In genomic region chr11:10735532-10736465, GRCh38 we compare ENCODE assay signal across 8 cellular contexts. TPM values are rescaled to one million over a fixed set of nuclear protein-coding genes. Genes with fewer than 3 reads are reported as not detected.
DNase-seq lines count a peak whose midpoint lies in the region; ATAC-seq and TF ChIP-seq lines count a peak whose summit lies in the region.

No MANE protein-coding gene starts in this region.

- DNase-seq in AG04450 (ENCODE audit: low read depth, low spot score) (peak; percentile 96), NCI-H2171 treated with DMSO at 0.1 percent for 48 hours (lab: John Stamatoyannopoulos, UW) (peak; percentile 81), WERI-Rb-1 (peak; percentile 97), breast epithelium (ENCODE audit: low spot score in 2 of 2) (peak; percentile 80 to 86), iPS-NIHi11 (ENCODE audit: low spot score) (peak; percentile 96)

- peaks cover 11% of the 10 kb centered on the region for H3K9me3 ChIP-seq in AG04450 (ENCODE audit: control insufficient read depth, insufficient read depth, low read length)
- no peaks in the 10 kb centered on the region for H3K9me3 ChIP-seq in WERI-Rb-1 (ENCODE audit: severe bottlenecking)
- peaks cover 0 to 6% of the 10 kb centered on the region in 2 donors for H3K9me3 ChIP-seq in breast epithelium

- TF ChIP-seq CTCF in AG04450 (IDR thresholded peaks at IDR 0.05; ENCODE audit: low read depth, low read length), result peak; percentile 99
- peak; percentile 90 for TF ChIP-seq CTCF in WERI-Rb-1 (IDR thresholded peaks at IDR 0.05; ENCODE audit: low read depth, low read length)
- peak; percentile 94 to 98 (median 96) for TF ChIP-seq CTCF in breast epithelium (IDR thresholded peaks at IDR 0.05)

- TF ChIP-seq POLR2A in breast epithelium (IDR thresholded peaks at IDR 0.05), result no peak

- ATAC-seq in GM18873 (IDR thresholded peaks at IDR 0.05; ENCODE audit: low FRiP score, unreplicated experiment), result peak; percentile 84
- ATAC-seq in HG03139 (IDR thresholded peaks at IDR 0.05; ENCODE audit: unreplicated experiment), result peak; percentile 99

- POLR2A ChIA-PET in AG04450 (lab: Yijun Ruan, JAX), result interaction anchor here (0.5 to 0.7 kb wide), 2 partner anchors 69 to 281 kb away, joined by 3 to 4 read pairs; partner anchors contain the start of gene AMPD3

- H3K36me3 ChIP-seq in WERI-Rb-1 (no peaks in the 10 kb centered on the region), breast epithelium (no peaks in the 10 kb centered on the region)

- H3K27me3 ChIP-seq in AG04450 (ENCODE audit: control insufficient read depth, insufficient read depth, low read length), result no peaks in the 10 kb centered on the region
- no peaks in the 10 kb centered on the region for H3K27me3 ChIP-seq in WERI-Rb-1 (ENCODE audit: insufficient read depth, low read depth, severe bottlenecking)
- H3K27me3 ChIP-seq in breast epithelium, result no peaks in the 10 kb centered on the region

- CTCF ChIA-PET in AG04450 (lab: Charles Lee), result interaction anchor here (0.5 to 3.9 kb wide), 25 partner anchors 12 to 476 kb away, joined by 3 to 27 read pairs (median 3); partner anchors contain the start of gene RNF141

- no peaks in the 10 kb centered on the region for H3K4me1 ChIP-seq in breast epithelium

- intact Hi-C loops in breast epithelium (cut with DNase I; ENCODE audit: low total_unique reads), result loop anchor here (10.0 kb wide), 1 partner anchor 111 kb away; no protein-coding TSS in a partner anchor

- H3K4me3 ChIP-seq in AG04450 (ENCODE audit: low read depth, low read length), result peak overlapping the region; percentile 43
- H3K4me3 ChIP-seq in WERI-Rb-1 (ENCODE audit: low read depth, low read length), result peak overlapping the region; percentile 15
- H3K4me3 ChIP-seq in breast epithelium, result peak overlapping the region in 2 of 3 donors; percentile 28 to 52
- peak overlapping the region in 1 of 7 experiments; percentile 19 for H3K4me3 ChIP-seq in skin epidermis

- H3K27ac ChIP-seq in AG04450 (ENCODE audit: low read depth, low read length) (peak overlapping the region; percentile 88), WERI-Rb-1 (peak overlapping the region; percentile 58), breast epithelium (peak overlapping the region; percentile 56 to 80), skin epidermis (peak overlapping the region in 13 of 21 experiments; percentile 10 to 66 (median 54))

RNA-seq across cellular contexts. Expression of gene CTR9, which starts 15.2 kb away (rescaled TPM):
- 21.8 and 22.6 TPM in 2 replicates for polyA plus RNA-seq in AG04450 (2011; rRNA removed)
- 14.0 and 29.0 TPM in 2 replicates for polyA minus RNA-seq in AG04450 (2011; rRNA and poly(A)+ RNA removed)
- total RNA-seq in breast epithelium, result 10 to 100 TPM; 24.6 to 35.0 (median 28.5) TPM

RNA-seq across cellular contexts. Expression of gene IRAG1, which starts 42.2 kb away (rescaled TPM):
- polyA plus RNA-seq in AG04450 (2011; rRNA removed), result 56.6 and 60.3 TPM in 2 replicates
- polyA minus RNA-seq in AG04450 (2011; rRNA and poly(A)+ RNA removed), result 65.7 and 70.3 TPM in 2 replicates
- total RNA-seq in breast epithelium, result 10 to 100 TPM; 10.1 to 16.1 (median 13.2) TPM
